Comparison of ENCODE assay signal across 18 cellular contexts in genomic region chr21:15728046-15728445, GRCh38. TPM values are rescaled to one million over a fixed set of nuclear protein-coding genes. Genes with fewer than 3 reads are reported as not detected.
DNase-seq lines count a peak whose midpoint lies in the region; ATAC-seq, FAIRE-seq and TF ChIP-seq lines count a peak whose summit lies in the region.
"Had no signal": no experiment of that assay in that cellular context is flagged by ENCODE, and none has a peak within 500 bp of the region (broad histone marks: within the 10 kb centered on the region; RNA-seq: fewer than 3 reads in every experiment).

No MANE protein-coding gene starts in this region.

- H3K79me2 ChIP-seq in K562 (ENCODE audit: control insufficient read depth, insufficient read depth, low read length) = peaks cover 29% of the 10 kb centered on the region

- no peaks in the 10 kb centered on the region for H3K9me3 ChIP-seq in CD4-positive, alpha-beta T cell (ENCODE audit: control insufficient read depth, low read length)
- no peaks in the 10 kb centered on the region for H3K9me3 ChIP-seq in K562 (replicated peaks; ENCODE audit: control insufficient read depth, insufficient read depth, low read depth, low read length)
- H3K9me3 ChIP-seq: Caco-2 had no signal

- peaks cover 6% of the 10 kb centered on the region for H3K27me3 Mint-ChIP-seq in activated T-cell treated with anti-CD3 and anti-CD28 coated beads, Interleukin-2, amount 50 U/mL, for 72 hours (ENCODE audit: low read depth)
- H3K27me3 Mint-ChIP-seq in CD4-positive, alpha-beta T cell = peaks cover 4% of the 10 kb centered on the region

- no peak overlapping the region for H3K9ac ChIP-seq in K562 (ENCODE audit: insufficient read depth in 1 of 2, low read depth in 2 of 2, low read length in 2 of 2)

- H3K27ac ChIP-seq in CD4-positive, alpha-beta T cell (ENCODE audit: low read depth, low read length) = no peak overlapping the region
- H3K27ac ChIP-seq in K562 (ENCODE audit: extremely low read depth, low read depth, low read length) = no peak overlapping the region

- TF ChIP-seq RAD21 in K562 (CRISPR knock-in tag; conservative IDR thresholded peaks at IDR 0.05 in 1 of 2, IDR thresholded peaks at IDR 0.05 in 1 of 2) = no peak

- CTCF ChIA-PET in CD4-positive, alpha-beta T cell (lab: Charles Lee) = interaction anchor here (1.2 kb wide), 1 partner anchor 21 kb away, joined by 4 read pairs; no protein-coding TSS in a partner anchor
- CTCF ChIA-PET in K562 (lab: Yijun Ruan, JAX; ENCODE audit: low intra/inter-chr PET ratio) = no interaction called here

- no peak for DNase-seq in activated T-cell treated with anti-CD3 and anti-CD28 coated beads, Interleukin-2, amount 50 U/mL, for 72 hours
- no peak for DNase-seq in activated T-cell treated with anti-CD3 and anti-CD28 coated beads for 4 hours
- DNase-seq in CD4-positive, alpha-beta T cell = no peak
- no peak for DNase-seq in K562 (ENCODE audit: extremely low read depth in 1 of 4, low spot score in 3 of 4)
- DNase-seq: 8988T; C1 segment of cervical spinal cord; Caco-2; CD8-positive, alpha-beta T cell; DMS153; DND-41; GDM1; H7; HCEC 1CT had no signal

- no peak for TF ChIP-seq EP300 in K562 (IDR thresholded peaks at IDR 0.05; ENCODE audit: low read length)

- no TSS peak for BruUV-seq in K562 (replicated peaks; lab: Mats Ljungman, UMichigan)

- intact Hi-C loops in CD4-positive, alpha-beta T cell (cut with DNase I, micrococcal nuclease) = loop anchor here (5.0 to 10.0 kb wide), 6 partner anchors 211 to 1887 kb away; partner anchors contain the start of genes BTG3 (in 1 of the 2), LIPI (in 1 of the 2) and RBM11 (in 1 of the 2)
- intact Hi-C loops in K562 (cut with micrococcal nuclease) = no loop called here

- peak overlapping the region; percentile 42 for H3K27ac Mint-ChIP-seq in activated T-cell treated with anti-CD3 and anti-CD28 coated beads, Interleukin-2, amount 50 U/mL, for 72 hours
- peak overlapping the region; percentile 85 for H3K27ac Mint-ChIP-seq in CD4-positive, alpha-beta T cell
- H3K27ac Mint-ChIP-seq: CD8-positive, alpha-beta T cell had no signal

- H3K4me3 ChIP-seq in K562 = no peak overlapping the region
- H3K4me3 ChIP-seq: GM12878 had no signal

- no peak overlapping the region for H3K4me2 ChIP-seq in K562 (ENCODE audit: insufficient read depth, low read length)

- H3K4me1 Mint-ChIP-seq in activated T-cell treated with anti-CD3 and anti-CD28 coated beads, Interleukin-2, amount 50 U/mL, for 72 hours (ENCODE audit: low read depth) = peaks cover 17% of the 10 kb centered on the region
- peaks cover 21% of the 10 kb centered on the region for H3K4me1 Mint-ChIP-seq in CD4-positive, alpha-beta T cell (ENCODE audit: low read depth)

- 91% methylated on average over 3 of the region's 3 CpGs for WGBS in K562 (ENCODE audit: insufficient coverage, low coverage, missing lambda C conversion rate)

- TF ChIP-seq CTCF in CD4-positive, alpha-beta T cell (IDR thresholded peaks at IDR 0.05) = no peak
- TF ChIP-seq CTCF in K562 (IDR thresholded peaks at IDR 0.05 in 2 of 3, conservative IDR thresholded peaks at IDR 0.05 in 1 of 3; ENCODE audit: insufficient read depth in 2 of 3, low read depth in 1 of 3, low read length in 3 of 3) = no peak

- H3K4me1 ChIP-seq in K562 (replicated peaks in 1 of 2; ENCODE audit: control insufficient read depth in 2 of 2, insufficient read depth in 2 of 2, low read length in 2 of 2) = peaks cover 0 to 4% of the 10 kb centered on the region in 2 experiments; a peak in 1 of 5 replicates

- no peaks in the 10 kb centered on the region for H3K9me1 ChIP-seq in K562 (ENCODE audit: control insufficient read depth, insufficient read depth, low read length)

- H3K9me3 Mint-ChIP-seq in activated T-cell treated with anti-CD3 and anti-CD28 coated beads, Interleukin-2, amount 50 U/mL, for 72 hours = no peaks in the 10 kb centered on the region
- H3K9me3 Mint-ChIP-seq in CD4-positive, alpha-beta T cell = no peaks in the 10 kb centered on the region
- H3K9me3 Mint-ChIP-seq: CD8-positive, alpha-beta T cell had no signal

- H2AFZ ChIP-seq in K562 (ENCODE audit: low read depth, low read length) = no peak overlapping the region

- ATAC-seq in activated T-cell treated with anti-CD3 and anti-CD28 coated beads, Interleukin-2, amount 50 U/mL, for 72 hours (replicated peaks in 1 of 2) = no peak
- no peak for ATAC-seq in CD4-positive, alpha-beta T cell (ENCODE audit: poor library complexity)
- ATAC-seq in K562 = no peak
- no peak for ATAC-seq in GM19324 (IDR thresholded peaks at IDR 0.05; ENCODE audit: low FRiP score, unreplicated experiment)
- no peak for ATAC-seq in GM18505 (IDR thresholded peaks at IDR 0.05; ENCODE audit: unreplicated experiment)
- ATAC-seq: CD8-positive, alpha-beta T cell; GM12878 had no signal

- TF ChIP-seq POLR2A in K562 (conservative IDR thresholded peaks at IDR 0.05) (no peak), GM18505 (IDR thresholded peaks at IDR 0.05; ENCODE audit: borderline replicate concordance, extremely low read depth, insufficient read depth, insufficient read length) (no peak)

- no peak for FAIRE-seq in K562 (lab: Jason Lieb, UNC)
- FAIRE-seq: GM12878, GM18507, H1 had no signal

- POLR2A ChIA-PET in CD4-positive, alpha-beta T cell (lab: Charles Lee) = interaction anchor here (0.7 to 0.8 kb wide), 2 partner anchors 36 to 662 kb away, joined by 3 read pairs; no protein-coding TSS in a partner anchor
- POLR2A ChIA-PET in K562 (lab: Yijun Ruan, JAX) = interaction anchor here (0.6 kb wide), 1 partner anchor 319 kb away, joined by 3 read pairs; no protein-coding TSS in a partner anchor

- in situ Hi-C loops in K562 (cut with MboI) = no loop called here

- peaks cover 3 to 6% of the 10 kb centered on the region in 2 donors for H3K36me3 Mint-ChIP-seq in activated T-cell treated with anti-CD3 and anti-CD28 coated beads, Interleukin-2, amount 50 U/mL, for 72 hours (ENCODE audit: insufficient read depth in 2 of 2)
- H3K36me3 Mint-ChIP-seq in CD4-positive, alpha-beta T cell (ENCODE audit: low read depth) = peaks cover 4% of the 10 kb centered on the region

- no peaks in the 10 kb centered on the region for H4K20me1 ChIP-seq in K562 (replicated peaks; ENCODE audit: control insufficient read depth, insufficient read depth, low read length)

- no peaks in the 10 kb centered on the region for H3K27me3 ChIP-seq in CD4-positive, alpha-beta T cell (ENCODE audit: control insufficient read depth, insufficient read depth, low read length)
- no peaks in the 10 kb centered on the region for H3K27me3 ChIP-seq in K562 (ENCODE audit: control insufficient read depth in 2 of 2, insufficient read depth in 2 of 2, low read length in 2 of 2)

- H3K36me3 ChIP-seq in K562 (ENCODE audit: control insufficient read depth, insufficient read depth, low read length) = no peaks in the 10 kb centered on the region

- no peak overlapping the region for H3K4me3 Mint-ChIP-seq in activated T-cell treated with anti-CD3 and anti-CD28 coated beads, Interleukin-2, amount 50 U/mL, for 72 hours
- H3K4me3 Mint-ChIP-seq in CD4-positive, alpha-beta T cell = no peak overlapping the region

TF ChIP-seq in K562, 482 proteins besides CTCF, POLR2A, EP300 and RAD21 (continues in another document):
- TF ChIP-seq HINFP (tag; conservative IDR thresholded peaks at IDR 0.05; ENCODE audit: low read depth) (no peak), PCBP1 (IDR thresholded peaks at IDR 0.05; ENCODE audit: low read depth, low read length, poor library complexity, severe bottlenecking) (no peak), PPARD (CRISPR knock-in tag; IDR thresholded peaks at IDR 0.05) (no peak), ARHGAP35 (IDR thresholded peaks at IDR 0.05; ENCODE audit: partially characterized antibody) (no peak), ZZZ3 (IDR thresholded peaks at IDR 0.05) (no peak), DIDO1 (tag; IDR thresholded peaks at IDR 0.05; ENCODE audit: low read depth) (no peak)

RNA-seq across cellular contexts. Expression of gene USP25, which starts 1.7 kb away (rescaled TPM):
- 10 to 100 TPM; 37.4 to 37.6 TPM for total RNA-seq in activated T-cell treated with anti-CD3 and anti-CD28 coated beads, Interleukin-2, amount 50 U/mL, for 72 hours
- 10 to 100 TPM; 45.0 to 49.2 TPM for total RNA-seq in CD4-positive, alpha-beta T cell
- total RNA-seq in K562 (2011; cell fraction: chromatin; rRNA removed; ENCODE audit: low replicate concordance) = 27.5 and 92.2 TPM in 2 replicates
- total RNA-seq in K562 (2011; cell fraction: nucleolus; rRNA removed) = 14.8 and 22.9 TPM in 2 replicates
- 34.8 and 45.6 TPM in 2 replicates for total RNA-seq in K562 (2011; cell fraction: nucleoplasm; rRNA removed)
- total RNA-seq in K562 (2014; rRNA removed) (26.4 and 31.4 TPM in 2 replicates), K562 (2014; rRNA removed; fragmentation: Illumina TruSeq; extraction: Trizol) (44.9 and 49.0 TPM in 2 replicates), K562 (2015; rRNA removed; fragmentation: Illumina TruSeq; extraction: Trizol) (36.4 and 42.4 TPM in 2 replicates), K562 (2021) (36.5 and 42.1 TPM in 2 replicates)
- polyA plus RNA-seq in K562 (2011; rRNA removed) (18.5 and 27.7 TPM in 2 replicates), K562 (2014; fragmentation: Illumina TruSeq; extraction: Trizol) (30.4 and 33.8 TPM in 2 replicates), K562 (2014; fragmentation: Nextera tagmentation; extraction: Ambion mirVana) (1 to 10 TPM; 7.8 to 8.0 TPM), K562 (2014; rRNA removed) (16.4 and 23.7 TPM in 2 replicates)
- 7.7 and 11.9 TPM in 2 replicates for polyA plus RNA-seq in K562 (2011; cell fraction: cytosol; rRNA removed)
- 17.4 and 26.8 TPM in 2 replicates for polyA plus RNA-seq in K562 (2011; cell fraction: nucleus; rRNA removed)
- polyA plus RNA-seq in K562 (2012) = 16.4 and 19.6 TPM in 2 replicates
- 135 TPM in 2 replicates for polyA minus RNA-seq in K562 (2011; rRNA and poly(A)+ RNA removed)
- polyA minus RNA-seq in K562 (2011; cell fraction: cytosol; rRNA and poly(A)+ RNA removed) = 21.7 and 28.6 TPM in 2 replicates
- polyA minus RNA-seq in K562 (2011; cell fraction: nucleus; rRNA and poly(A)+ RNA removed) = 61.0 and 114 TPM in 2 replicates
